In genomic region chr3:123152656-123153055, GRCh38 we compare ENCODE assay signal across 15 cellular contexts. TPM values are rescaled to one million over a fixed set of nuclear protein-coding genes. Genes with fewer than 3 reads are reported as not detected.
DNase-seq lines count a peak whose midpoint lies in the region; ATAC-seq and TF ChIP-seq lines count a peak whose summit lies in the region.
"Had no signal": no experiment of that assay in that cellular context is flagged by ENCODE, and none has a peak within 500 bp of the region (broad histone marks: within the 10 kb centered on the region; RNA-seq: fewer than 3 reads in every experiment).

No MANE protein-coding gene starts in this region.

- H3K27me3 Mint-ChIP-seq in activated CD4-positive, alpha-beta memory T cell treated with anti-CD3 and anti-CD28 coated beads, Interleukin-2, amount 10 ng/mL, durations not matched to agents 7 days and 5 days, result no peaks in the 10 kb centered on the region
- no peaks in the 10 kb centered on the region for H3K27me3 Mint-ChIP-seq in activated CD4-positive, alpha-beta memory T cell treated with anti-CD3 and anti-CD28 coated beads for 36 hours
- no peaks in the 10 kb centered on the region for H3K27me3 Mint-ChIP-seq in effector memory CD8-positive, alpha-beta T cell

- H3K4me2 ChIP-seq in Karpas-422 (ENCODE audit: low read depth, low read length, poor library complexity, severe bottlenecking) (peak overlapping the region; percentile 60), smooth muscle cell (no peak overlapping the region)

- H3K9me3 ChIP-seq in Karpas-422 (ENCODE audit: low read length) (no peaks in the 10 kb centered on the region), smooth muscle cell (replicated peaks; ENCODE audit: low read depth) (no peaks in the 10 kb centered on the region)
- H3K9me3 ChIP-seq: tibial nerve had no signal

- WGBS in smooth muscle cell (ENCODE audit: low lambda C conversion rate), result 97% methylated on average over 4 of the region's 4 CpGs

- POLR2A ChIA-PET in activated CD4-positive, alpha-beta memory T cell treated with anti-CD3 and anti-CD28 coated beads, Interleukin-2, amount 10 ng/mL, durations not matched to agents 7 days and 5 days (lab: Charles Lee), result no interaction called here
- POLR2A ChIA-PET in activated CD4-positive, alpha-beta memory T cell treated with anti-CD3 and anti-CD28 coated beads for 36 hours (lab: Charles Lee), result no interaction called here
- POLR2A ChIA-PET in GM10248 (lab: Yijun Ruan, JAX), result no interaction called here

- H4K20me1 ChIP-seq in Karpas-422 (ENCODE audit: insufficient read depth, low read depth, low read length), result no peaks in the 10 kb centered on the region
- peaks cover 10% of the 10 kb centered on the region for H4K20me1 ChIP-seq in smooth muscle cell (ENCODE audit: low read depth)

- DNase-seq in activated CD4-positive, alpha-beta memory T cell treated with anti-CD3 and anti-CD28 coated beads, Interleukin-2, amount 10 ng/mL, durations not matched to agents 7 days and 5 days, result no peak
- DNase-seq in activated CD4-positive, alpha-beta memory T cell treated with anti-CD3 and anti-CD28 coated beads for 36 hours, result no peak
- DNase-seq in Karpas-422 (peak; percentile 41), sciatic nerve (ENCODE audit: low spot score) (no peak), smooth muscle cell (lab: John Stamatoyannopoulos, UW; ENCODE audit: unreplicated experiment) (no peak), GM10248 (ENCODE audit: extremely low spot score) (no peak), NCI-H2196 treated with DMSO at 0.1 percent for 48 hours (lab: John Stamatoyannopoulos, UW; ENCODE audit: unreplicated experiment) (no peak)
- no peak for DNase-seq in effector memory CD8-positive, alpha-beta T cell
- DNase-seq: activated CD4-positive, alpha-beta T cell treated with anti-CD3 and anti-CD28 coated beads for 4 hours; activated effector memory CD4-positive, alpha-beta T cell treated with Interleukin-2 at 50 U/mL for 16 hours; DMS53; MM.1S; NCI-H226 had no signal

- CTCF ChIA-PET in activated CD4-positive, alpha-beta memory T cell treated with anti-CD3 and anti-CD28 coated beads, Interleukin-2, amount 10 ng/mL, durations not matched to agents 7 days and 5 days (lab: Charles Lee), result no interaction called here
- CTCF ChIA-PET in activated CD4-positive, alpha-beta memory T cell treated with anti-CD3 and anti-CD28 coated beads for 36 hours (lab: Charles Lee), result no interaction called here
- CTCF ChIA-PET in GM10248 (lab: Yijun Ruan, JAX), result interaction anchor here (1.0 kb wide), 1 partner anchor 26 kb away, joined by 3 read pairs; no protein-coding TSS in a partner anchor

- H3K36me3 ChIP-seq in Karpas-422 (ENCODE audit: insufficient read depth, low read length) (no peaks in the 10 kb centered on the region), smooth muscle cell (ENCODE audit: low read depth) (peaks cover 4% of the 10 kb centered on the region)

- peaks cover 3% of the 10 kb centered on the region for H3K9me3 Mint-ChIP-seq in activated CD4-positive, alpha-beta memory T cell treated with anti-CD3 and anti-CD28 coated beads, Interleukin-2, amount 10 ng/mL, durations not matched to agents 7 days and 5 days
- H3K9me3 Mint-ChIP-seq in activated CD4-positive, alpha-beta memory T cell treated with anti-CD3 and anti-CD28 coated beads for 36 hours, result peaks cover 6% of the 10 kb centered on the region
- H3K9me3 Mint-ChIP-seq in effector memory CD8-positive, alpha-beta T cell, result peaks cover 2 to 18% of the 10 kb centered on the region in 2 donors

- no peaks in the 10 kb centered on the region for H3F3A ChIP-seq in smooth muscle cell (ENCODE audit: low read depth)

- ATAC-seq in effector memory CD8-positive, alpha-beta T cell (replicated peaks), result no peak
- ATAC-seq in sciatic nerve, result peak; percentile 27
- ATAC-seq: left colon had no signal

- H3K4me3 Mint-ChIP-seq in activated CD4-positive, alpha-beta memory T cell treated with anti-CD3 and anti-CD28 coated beads, Interleukin-2, amount 10 ng/mL, durations not matched to agents 7 days and 5 days, result no peak overlapping the region
- H3K4me3 Mint-ChIP-seq in activated CD4-positive, alpha-beta memory T cell treated with anti-CD3 and anti-CD28 coated beads for 36 hours, result no peak overlapping the region
- no peak overlapping the region for H3K4me3 Mint-ChIP-seq in effector memory CD8-positive, alpha-beta T cell

- H3K27me3 ChIP-seq in Karpas-422 (ENCODE audit: low read length) (no peaks in the 10 kb centered on the region), smooth muscle cell (ENCODE audit: low read depth) (no peaks in the 10 kb centered on the region)
- H3K27me3 ChIP-seq: tibial nerve had no signal

- H3K9me2 ChIP-seq in Karpas-422 (replicated peaks; ENCODE audit: insufficient read depth, low read length), result no peaks in the 10 kb centered on the region

- intact Hi-C loops in activated CD4-positive, alpha-beta memory T cell treated with anti-CD3 and anti-CD28 coated beads for 36 hours (cut with micrococcal nuclease), result no loop called here
- intact Hi-C loops in sciatic nerve (cut with DNase I), result no loop called here

- H3K27ac ChIP-seq in Karpas-422 (ENCODE audit: low read length), result peak overlapping the region; percentile 81
- no peak overlapping the region for H3K27ac ChIP-seq in smooth muscle cell (ENCODE audit: low read depth)
- H3K27ac ChIP-seq: tibial nerve had no signal

- peak overlapping the region; percentile 42 for H3K27ac Mint-ChIP-seq in activated CD4-positive, alpha-beta memory T cell treated with anti-CD3 and anti-CD28 coated beads, Interleukin-2, amount 10 ng/mL, durations not matched to agents 7 days and 5 days
- no peak overlapping the region for H3K27ac Mint-ChIP-seq in activated CD4-positive, alpha-beta memory T cell treated with anti-CD3 and anti-CD28 coated beads for 36 hours
- peak overlapping the region; percentile 72 to 92 for H3K27ac Mint-ChIP-seq in effector memory CD8-positive, alpha-beta T cell

- H3K9ac ChIP-seq in Karpas-422 (ENCODE audit: low read length) (peak overlapping the region; percentile 38; the same call in 1 of the 2 replicates), smooth muscle cell (ENCODE audit: low read depth) (no peak overlapping the region)

- TF ChIP-seq CTCF in smooth muscle cell (IDR thresholded peaks at IDR 0.05; ENCODE audit: borderline replicate concordance, insufficient read depth, poor library complexity, severe bottlenecking), result no peak
- no peak for TF ChIP-seq CTCF in GM10248 (IDR thresholded peaks at IDR 0.05; ENCODE audit: control extremely low read depth, extremely low read depth, low read depth, missing control alignments)

- H3K79me2 ChIP-seq in Karpas-422 (ENCODE audit: low read length) (no peaks in the 10 kb centered on the region), smooth muscle cell (ENCODE audit: low read depth) (no peaks in the 10 kb centered on the region)

- peak overlapping the region; percentile 15; the same call in 1 of the 2 replicates for H3K4me3 ChIP-seq in Karpas-422 (ENCODE audit: low read length)
- no peak overlapping the region for H3K4me3 ChIP-seq in smooth muscle cell
- H3K4me3 ChIP-seq: tibial nerve had no signal

- H3K4me1 ChIP-seq in Karpas-422 (ENCODE audit: low read length) (peaks cover 49% of the 10 kb centered on the region), smooth muscle cell (ENCODE audit: low read depth) (peaks cover 22% of the 10 kb centered on the region)
- H3K4me1 ChIP-seq: tibial nerve had no signal

- no peaks in the 10 kb centered on the region for H3K4me1 Mint-ChIP-seq in activated CD4-positive, alpha-beta memory T cell treated with anti-CD3 and anti-CD28 coated beads, Interleukin-2, amount 10 ng/mL, durations not matched to agents 7 days and 5 days
- H3K4me1 Mint-ChIP-seq in activated CD4-positive, alpha-beta memory T cell treated with anti-CD3 and anti-CD28 coated beads for 36 hours (ENCODE audit: low read depth), result no peaks in the 10 kb centered on the region
- H3K4me1 Mint-ChIP-seq in effector memory CD8-positive, alpha-beta T cell (ENCODE audit: low read depth in 2 of 2), result peaks cover 0 to 3% of the 10 kb centered on the region in 2 donors

- H2AFZ ChIP-seq in Karpas-422 (ENCODE audit: low read length) (no peak overlapping the region), smooth muscle cell (ENCODE audit: low read depth) (no peak overlapping the region)

- H3K36me3 Mint-ChIP-seq in activated CD4-positive, alpha-beta memory T cell treated with anti-CD3 and anti-CD28 coated beads, Interleukin-2, amount 10 ng/mL, durations not matched to agents 7 days and 5 days (ENCODE audit: low read depth), result peaks cover 44% of the 10 kb centered on the region
- H3K36me3 Mint-ChIP-seq in activated CD4-positive, alpha-beta memory T cell treated with anti-CD3 and anti-CD28 coated beads for 36 hours, result peaks cover 50% of the 10 kb centered on the region
- peaks cover 4% of the 10 kb centered on the region for H3K36me3 Mint-ChIP-seq in effector memory CD8-positive, alpha-beta T cell (ENCODE audit: insufficient read depth)

RNA-seq across cellular contexts. Expression of gene SEC22A, which starts 49.1 kb away (rescaled TPM):
- total RNA-seq in activated CD4-positive, alpha-beta memory T cell treated with anti-CD3 and anti-CD28 coated beads, Interleukin-2, amount 10 ng/mL, durations not matched to agents 7 days and 5 days, result 10 to 100 TPM; 18.0 to 18.6 TPM
- 10 to 100 TPM; 19.6 to 21.5 TPM for total RNA-seq in activated CD4-positive, alpha-beta memory T cell treated with anti-CD3 and anti-CD28 coated beads for 36 hours
- total RNA-seq in Karpas-422 (2014; rRNA removed; shearing (Covaris generic); ENCODE audit: low replicate concordance), result 15.8 and 46.3 TPM in 2 replicates
- total RNA-seq in sciatic nerve, result 16.2 TPM
- total RNA-seq in smooth muscle cell, result 30.7 and 43.2 TPM in 2 replicates
- polyA plus RNA-seq in smooth muscle cell, result 19.3 and 34.2 TPM in 2 replicates
